In the genomic region with DNA sequence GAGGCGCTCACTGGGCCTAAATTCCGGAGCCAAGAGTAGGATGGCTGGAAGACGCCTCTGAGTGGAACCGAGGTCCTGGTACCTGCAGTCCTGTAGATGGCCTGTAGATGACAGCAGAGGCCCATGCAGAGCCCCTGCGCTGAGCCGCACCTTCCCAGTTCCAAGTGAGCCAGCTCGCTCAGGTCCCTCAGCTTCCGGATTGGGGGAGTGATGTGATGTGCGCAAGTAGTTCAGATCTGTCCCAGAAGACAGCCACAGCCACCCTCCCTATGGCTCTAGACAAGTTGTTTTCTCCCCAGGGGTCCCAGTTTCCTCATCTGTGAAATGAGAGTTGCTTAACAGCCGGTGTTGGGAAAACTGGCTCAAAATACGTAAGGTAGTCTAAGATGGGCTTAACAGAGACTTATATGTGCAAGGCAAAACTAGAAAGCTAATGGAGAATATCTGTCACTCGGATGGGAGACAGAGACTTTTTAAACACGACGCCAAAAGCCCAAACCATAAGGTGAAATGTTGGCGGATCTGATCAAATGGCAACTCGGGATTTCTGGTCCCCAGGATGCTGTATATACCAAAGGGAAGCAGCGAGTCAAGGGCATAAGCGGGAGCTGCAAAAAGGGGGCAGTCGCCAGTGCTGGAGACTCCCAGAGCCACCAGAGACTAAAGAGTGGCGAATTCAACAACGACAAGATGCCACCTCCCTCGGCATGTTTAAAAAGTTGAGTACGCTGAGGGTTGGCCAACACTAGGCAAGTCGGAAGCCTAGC, we compare ENCODE assay signal across 8 cellular contexts. TPM values are rescaled to one million over a fixed set of nuclear protein-coding genes. Genes with fewer than 3 reads are reported as not detected.
A peak's percentile ranks its signal among the peaks of the same experiment; 100 is the strongest.
DNase-seq lines count a peak whose midpoint lies in the region; ATAC-seq and TF ChIP-seq lines count a peak whose summit lies in the region.

No MANE protein-coding gene starts in this region.

- H3K27me3 ChIP-seq in neural cell (ENCODE audit: insufficient read depth, low read depth, low read length): peaks cover 11% of the 10 kb centered on the region
- no peaks in the 10 kb centered on the region for H3K27me3 ChIP-seq in subcutaneous abdominal adipose tissue (ENCODE audit: control insufficient read depth in 5 of 5, insufficient read depth in 4 of 5, low read length in 5 of 5)

- H3K9me3 ChIP-seq in neural cell (ENCODE audit: low read length) (no peaks in the 10 kb centered on the region), subcutaneous abdominal adipose tissue (ENCODE audit: control insufficient read depth in 5 of 5, low read length in 5 of 5) (no peaks in the 10 kb centered on the region)

- DNase-seq in D341Med (ENCODE audit: low spot score): peak; percentile 87
- peak; percentile 74 for DNase-seq in M059J (ENCODE audit: low read depth)
- DNase-seq in SIG-M5 treated with dmso at 0.1 percent for 504 hours (lab: John Stamatoyannopoulos, UW; ENCODE audit: unreplicated experiment): peak; percentile 97
- peak; percentile 79 for DNase-seq in activated gamma-delta T cell treated with Interleukin-2 at 50 U/mL for 16 hours
- DNase-seq in foreskin fibroblast: peak; percentile 75 to 92

- H3F3A ChIP-seq in neural cell (ENCODE audit: insufficient read depth, low read length, poor library complexity, severe bottlenecking): peaks cover 5% of the 10 kb centered on the region

- H2AFZ ChIP-seq in neural cell (ENCODE audit: low read depth, low read length): no peak overlapping the region

- H3K9ac ChIP-seq in neural cell (ENCODE audit: low read length) (peak overlapping the region; percentile 18), subcutaneous abdominal adipose tissue (ENCODE audit: low read length in 5 of 5) (peak overlapping the region; percentile 31 to 82 (median 64))

- TF ChIP-seq CTCF in foreskin fibroblast (IDR thresholded peaks at IDR 0.05; ENCODE audit: low read depth, low read length) (peak; percentile 100), neural cell (IDR thresholded peaks at IDR 0.05; ENCODE audit: poor library complexity, severe bottlenecking) (peak; percentile 99)

- peak overlapping the region; percentile 87 for H3K4me2 ChIP-seq in neural cell (ENCODE audit: low read length)

- no peaks in the 10 kb centered on the region for H4K20me1 ChIP-seq in neural cell (ENCODE audit: insufficient read depth)

- no peak overlapping the region for H3K27ac ChIP-seq in neural cell (ENCODE audit: low read length)
- H3K27ac ChIP-seq in subcutaneous abdominal adipose tissue (ENCODE audit: low read depth, low read length): peak overlapping the region; percentile 73

- H3K36me3 ChIP-seq in neural cell (ENCODE audit: insufficient read depth, low read length) (no peaks in the 10 kb centered on the region), subcutaneous abdominal adipose tissue (ENCODE audit: control insufficient read depth in 5 of 5, insufficient read depth in 5 of 5, low read length in 5 of 5) (peaks cover 0 to 4% (median 0%) of the 10 kb centered on the region in 5 donors)

- H3K79me2 ChIP-seq in neural cell (replicated peaks; ENCODE audit: insufficient read depth, low read length): no peaks in the 10 kb centered on the region

- H3K9me2 ChIP-seq in neural cell (ENCODE audit: insufficient read depth, low read length): no peaks in the 10 kb centered on the region

- peaks cover 4 to 75% (median 43%) of the 10 kb centered on the region in 5 donors for H3K4me1 ChIP-seq in subcutaneous abdominal adipose tissue (ENCODE audit: control insufficient read depth in 5 of 5, insufficient read depth in 5 of 5, low read length in 5 of 5)

- ATAC-seq in GM21619 (IDR thresholded peaks at IDR 0.05; ENCODE audit: unreplicated experiment): peak; percentile 26

- TF ChIP-seq RAD21 in neural cell (conservative IDR thresholded peaks at IDR 0.05): peak; percentile 100

- H3K4me3 ChIP-seq in foreskin fibroblast (ENCODE audit: low read depth in 1 of 2, low read length in 2 of 2) (peak overlapping the region; percentile 73 to 81), neural cell (ENCODE audit: low read length) (peak overlapping the region; percentile 91), subcutaneous abdominal adipose tissue (ENCODE audit: low read depth in 1 of 5, low read length in 5 of 5) (peak overlapping the region; percentile 69 to 94 (median 76))

- no peak for TF ChIP-seq EP300 in neural cell (conservative IDR thresholded peaks at IDR 0.05; ENCODE audit: poor library complexity, severe bottlenecking)

TF ChIP-seq in neural cell, 6 proteins besides CTCF, POLR2A, EP300 and RAD21:
- no peak for TF ChIP-seq TAF1 (IDR thresholded peaks at IDR 0.05; ENCODE audit: low read depth)
- peak; percentile 24 for TF ChIP-seq MXI1 (conservative IDR thresholded peaks at IDR 0.05; ENCODE audit: poor library complexity, severe bottlenecking)
- TF ChIP-seq SMC3 (conservative IDR thresholded peaks at IDR 0.05; ENCODE audit: poor library complexity): peak; percentile 94

RNA-seq across cellular contexts. Expression of a gene that starts 0.8 kb away (rescaled TPM):
- total RNA-seq in M059J (2014; rRNA removed; shearing (Covaris generic)): 40.0 and 46.4 TPM in 2 replicates
- 4.3 and 6.6 TPM in 2 replicates for polyA plus RNA-seq in neural cell
- 5.3 and 5.8 TPM in 2 replicates for polyA minus RNA-seq in neural cell

RNA-seq across cellular contexts. Expression of a gene that starts 4.6 kb away (rescaled TPM):
- 0.81 and 0.99 TPM in 2 replicates for total RNA-seq in M059J (2014; rRNA removed; shearing (Covaris generic))
- not detected in 2 replicates for polyA plus RNA-seq in neural cell
- not detected in 2 replicates for polyA minus RNA-seq in neural cell

RNA-seq across cellular contexts. Expression of a gene that starts 46.9 kb away (rescaled TPM):
- 5.5 and 7.3 TPM in 2 replicates for total RNA-seq in M059J (2014; rRNA removed; shearing (Covaris generic))
- polyA plus RNA-seq in neural cell: 24.4 and 36.8 TPM in 2 replicates
- 12.5 and 13.6 TPM in 2 replicates for polyA minus RNA-seq in neural cell

RNA-seq across cellular contexts. Expression of a gene that starts 48.6 kb away (rescaled TPM):
- total RNA-seq in M059J (2014; rRNA removed; shearing (Covaris generic)): 0.05 and 2.7 TPM in 2 replicates
- polyA plus RNA-seq in neural cell: 24.5 and 39.9 TPM in 2 replicates
- 13.4 and 14.4 TPM in 2 replicates for polyA minus RNA-seq in neural cell

RNA-seq across cellular contexts. Expression of a gene that starts 58.5 kb away (rescaled TPM):
- 0.52 and 1.0 TPM in 2 replicates for total RNA-seq in M059J (2014; rRNA removed; shearing (Covaris generic))
- polyA plus RNA-seq in neural cell: 15.6 and 18.7 TPM in 2 replicates
- polyA minus RNA-seq in neural cell: 43.6 and 49.9 TPM in 2 replicates
